28 cellular contexts compared by ENCODE assay signal in the genomic region with DNA sequence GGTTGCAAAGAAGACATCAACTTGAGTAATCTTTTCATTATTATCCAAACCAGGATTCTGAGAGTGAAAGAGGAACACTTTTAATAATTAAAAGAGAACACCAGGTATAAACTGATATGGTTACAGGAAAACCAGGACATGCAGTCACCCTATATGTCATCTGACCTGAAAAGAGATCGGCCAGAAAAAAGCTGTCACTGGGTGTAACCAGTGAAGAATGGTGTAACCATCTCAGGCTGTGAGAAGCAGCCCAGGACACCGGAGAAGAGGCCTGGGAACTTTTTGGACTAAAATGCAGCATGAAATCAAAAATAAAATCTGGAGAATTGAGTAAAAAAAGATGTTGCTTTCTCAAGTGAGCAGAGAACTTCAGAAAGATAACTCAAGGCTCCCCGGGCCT. TPM values are rescaled to one million over a fixed set of nuclear protein-coding genes. Genes with fewer than 3 reads are reported as not detected.
DNase-seq lines count a peak whose midpoint lies in the region; ATAC-seq and TF ChIP-seq lines count a peak whose summit lies in the region.
"Had no signal": no experiment of that assay in that cellular context is flagged by ENCODE, and none has a peak within 500 bp of the region (broad histone marks: within the 10 kb centered on the region; RNA-seq: fewer than 3 reads in every experiment).

No MANE protein-coding gene starts in this region.

- no CpG with 5 or more reads among the region's 3 CpGs for WGBS in trophoblast cell (ENCODE audit: extremely low coverage, insufficient coverage, insufficient read length)
- WGBS in hepatocyte (ENCODE audit: low lambda C conversion rate, missing lambda C conversion rate) = 98% methylated on average over 3 of the region's 3 CpGs

- H2AFZ ChIP-seq in ACC112 (ENCODE audit: low read length, unreplicated experiment) = peak overlapping the region; percentile 36
- H2AFZ ChIP-seq in PC-3 (ENCODE audit: low read length) = 0 out of 2 replicates have a peak overlapping the region, but pooled peaks have one; percentile 11
- no peak overlapping the region for H2AFZ ChIP-seq in trophoblast cell (ENCODE audit: insufficient read depth, low read length, poor library complexity)
- no peak overlapping the region for H2AFZ ChIP-seq in hepatocyte

- H2BK120ac ChIP-seq in trophoblast cell (ENCODE audit: insufficient read depth, low read length, poor library complexity) = peak overlapping the region; percentile 94

- H3K14ac ChIP-seq in trophoblast cell (ENCODE audit: low read length) = peak overlapping the region; percentile 81

- ATAC-seq in PC-3 (no peak), HG02623 (IDR thresholded peaks at IDR 0.05; ENCODE audit: unreplicated experiment) (no peak), GM21737 (IDR thresholded peaks at IDR 0.05; ENCODE audit: unreplicated experiment) (no peak)
- ATAC-seq: GM12878; HepG2; natural killer cell treated with Interleukin-12 subunit alpha and Interleukin-12 subunit beta and Interleukin-15 and Interleukin-18, amount 100 ng/mL, for 72 hours; stimulated activated naive B cell treated with anti-CD40 and anti-IgM and Interleukin-4, amounts not matched to agents 10 μg/mL and 1 μg/mL and 100 μg/mL, for 72 hours had no signal

- no peak overlapping the region for H3K18ac ChIP-seq in trophoblast cell (ENCODE audit: low read length)

- H4K8ac ChIP-seq in trophoblast cell (ENCODE audit: low read depth, low read length) = peak overlapping the region; percentile 51

- H2AK5ac ChIP-seq in trophoblast cell (ENCODE audit: low read length) = peak overlapping the region; percentile 93

- no peak overlapping the region for H3K4me2 ChIP-seq in PC-3 (ENCODE audit: low read length)
- H3K4me2 ChIP-seq in trophoblast cell (ENCODE audit: low read length) = no peak overlapping the region
- no peak overlapping the region for H3K4me2 ChIP-seq in hepatocyte

- no peaks in the 10 kb centered on the region for H3K36me3 ChIP-seq in ACC112 (ENCODE audit: insufficient read depth, low read length)
- no peaks in the 10 kb centered on the region for H3K36me3 ChIP-seq in PC-3 (ENCODE audit: low read depth, low read length)
- no peaks in the 10 kb centered on the region for H3K36me3 ChIP-seq in trophoblast cell (ENCODE audit: control insufficient read depth in 1 of 2, insufficient read depth in 2 of 2, low read length in 2 of 2)
- no peaks in the 10 kb centered on the region for H3K36me3 ChIP-seq in hepatocyte (replicated peaks; ENCODE audit: insufficient read depth, low read depth)
- H3K36me3 ChIP-seq: colonic mucosa, WERI-Rb-1 had no signal

- no peak overlapping the region for H3K9ac ChIP-seq in PC-3 (ENCODE audit: low read length)
- no peak overlapping the region for H3K9ac ChIP-seq in trophoblast cell (ENCODE audit: low read length)

- H3K79me1 ChIP-seq in trophoblast cell (ENCODE audit: low read length) = peaks cover 43% of the 10 kb centered on the region

- H3K23ac ChIP-seq in trophoblast cell (ENCODE audit: low read length) = no peak overlapping the region

- H3K79me2 ChIP-seq in ACC112 (ENCODE audit: control insufficient read depth, insufficient read depth, low read length, unreplicated experiment) (no peaks in the 10 kb centered on the region), PC-3 (ENCODE audit: low read length) (no peaks in the 10 kb centered on the region), trophoblast cell (ENCODE audit: control insufficient read depth, insufficient read depth, low read length, poor library complexity) (peaks cover 11% of the 10 kb centered on the region), hepatocyte (no peaks in the 10 kb centered on the region)

- peaks cover 85% of the 10 kb centered on the region for H3K4me1 ChIP-seq in ACC112 (ENCODE audit: control insufficient read depth, insufficient read depth, low read length, unreplicated experiment)
- H3K4me1 ChIP-seq in PC-3 (ENCODE audit: insufficient read depth, low read length) = peaks cover 76% of the 10 kb centered on the region
- peaks cover 17 to 28% of the 10 kb centered on the region in 2 experiments for H3K4me1 ChIP-seq in trophoblast cell (ENCODE audit: control insufficient read depth in 1 of 2, insufficient read depth in 2 of 2, low read length in 2 of 2)
- peaks cover 23% of the 10 kb centered on the region for H3K4me1 ChIP-seq in hepatocyte (ENCODE audit: insufficient read depth)
- H3K4me1 ChIP-seq: colonic mucosa had no signal

- TF ChIP-seq CTCF in PC-3 (conservative IDR thresholded peaks at IDR 0.05; ENCODE audit: low read depth, low read length) = no peak
- no peak for TF ChIP-seq CTCF in hepatocyte (IDR thresholded peaks at IDR 0.05; ENCODE audit: poor library complexity)

- H3K4ac ChIP-seq in trophoblast cell (ENCODE audit: low read depth, low read length) = peak overlapping the region; percentile 40

- CTCF ChIA-PET in PC-3 (lab: Charles Lee) = no interaction called here

- intact Hi-C loops in PC-3 (cut with micrococcal nuclease) = no loop called here

- no peak overlapping the region for H3K4me3 ChIP-seq in ACC112 (ENCODE audit: low read depth, low read length)
- H3K4me3 ChIP-seq in PC-3 (ENCODE audit: low read length) = no peak overlapping the region
- no peak overlapping the region for H3K4me3 ChIP-seq in trophoblast cell (ENCODE audit: low read depth, low read length)
- H3K4me3 ChIP-seq in hepatocyte = no peak overlapping the region
- H3K4me3 ChIP-seq: colonic mucosa, GM12878 had no signal

- no peaks in the 10 kb centered on the region for H3K27me3 ChIP-seq in ACC112 (ENCODE audit: insufficient read depth, low read length)
- H3K27me3 ChIP-seq in PC-3 (ENCODE audit: low read length) = no peaks in the 10 kb centered on the region
- H3K27me3 ChIP-seq in trophoblast cell (ENCODE audit: insufficient read depth, low read length) = no peaks in the 10 kb centered on the region
- H3K27me3 ChIP-seq in hepatocyte = no peaks in the 10 kb centered on the region
- H3K27me3 ChIP-seq: colonic mucosa had no signal

- no TSS peak for BruUV-seq in PC-3 (replicated peaks; lab: Mats Ljungman, UMichigan)

- no peaks in the 10 kb centered on the region for H3K9me3 ChIP-seq in PC-3 (ENCODE audit: low read length)
- no peaks in the 10 kb centered on the region for H3K9me3 ChIP-seq in trophoblast cell (ENCODE audit: insufficient read depth, low read depth, low read length)
- H3K9me3 ChIP-seq in hepatocyte (ENCODE audit: low read depth) = no peaks in the 10 kb centered on the region
- H3K9me3 ChIP-seq: colonic mucosa had no signal

- POLR2A ChIA-PET in PC-3 (lab: Charles Lee; ENCODE audit: unreplicated experiment) = no interaction called here

- H3K27ac ChIP-seq in ACC112 (ENCODE audit: low read depth, low read length) (peak overlapping the region; percentile 73), PC-3 (ENCODE audit: low read length) (no peak overlapping the region), epithelial cell of prostate (peak overlapping the region; percentile 55), trophoblast cell (ENCODE audit: low read depth, low read length) (peak overlapping the region; percentile 54), hepatocyte (no peak overlapping the region)
- H3K27ac ChIP-seq: colonic mucosa, WERI-Rb-1 had no signal

- no peaks in the 10 kb centered on the region for H4K20me1 ChIP-seq in PC-3 (ENCODE audit: low read length)
- H4K20me1 ChIP-seq in hepatocyte (ENCODE audit: insufficient read depth, poor library complexity, severe bottlenecking) = no peaks in the 10 kb centered on the region

- peak overlapping the region; percentile 11 for H2BK12ac ChIP-seq in trophoblast cell (ENCODE audit: low read length)

- H2BK5ac ChIP-seq in trophoblast cell (ENCODE audit: low read depth, low read length, poor library complexity) = peak overlapping the region; percentile 15

- H4K91ac ChIP-seq in trophoblast cell (ENCODE audit: low read depth, low read length) = peak overlapping the region; percentile 74

- peaks cover 10% of the 10 kb centered on the region for H3F3A ChIP-seq in PC-3 (ENCODE audit: low read length, unreplicated experiment)

- peak; percentile 1 for DNase-seq in PC-3
- DNase-seq in epithelial cell of prostate (ENCODE audit: low read depth, low spot score) = no peak
- no peak for DNase-seq in trophoblast cell
- DNase-seq in NCI-H2081 (lab: John Stamatoyannopoulos, UW) = no peak
- DNase-seq in hepatocyte (ENCODE audit: low spot score) = no peak
- DNase-seq: activated CD4-positive, alpha-beta T cell treated with anti-CD3 and anti-CD28 coated beads for 48 hours; activated CD8-positive, alpha-beta memory T cell treated with anti-CD3 and anti-CD28 coated beads for 24 hours; activated T-cell treated with anti-CD3 and anti-CD28 coated beads for 4 hours; amygdala; CD8-positive, alpha-beta memory T cell; colonic mucosa; effector CD4-positive, alpha-beta T cell; glutamatergic neuron; H9; Karpas-422; kidney; NCI-H1436 treated with DMSO at 0.1 percent for 48 hours; NCI-H526 treated with DMSO at 0.1 percent for 48 hours; stimulated activated naive B cell treated with anti-CD40 and anti-IgM and Interleukin-4, amounts not matched to agents 10 μg/mL and 1 μg/mL and 100 μg/mL, for 72 hours; T1000; WERI-Rb-1 had no signal

- no peak overlapping the region for H4K12ac ChIP-seq in trophoblast cell (ENCODE audit: low read depth, low read length)

- H3K9me2 ChIP-seq in PC-3 (replicated peaks; ENCODE audit: low read length) (no peaks in the 10 kb centered on the region), hepatocyte (replicated peaks; ENCODE audit: insufficient read depth) (no peaks in the 10 kb centered on the region)

RNA-seq across cellular contexts. Expression of gene CCDC80, which starts 10.1 kb away (rescaled TPM):
- 17.0 and 20.4 TPM in 2 replicates for total RNA-seq in PC-3 (2014; rRNA removed)
- 175 and 183 TPM in 2 replicates for polyA plus RNA-seq in trophoblast cell (2013)
- total RNA-seq in hepatocyte = 26.6 and 27.1 TPM in 2 replicates
- polyA plus RNA-seq in hepatocyte = 83.5 and 95.4 TPM in 2 replicates
- total RNA-seq: activated T-helper 2 cell treated with anti-CD3 and anti-CD28 coated beads, Interferon-gamma antibody, Interleukin-2, Interleukin-4, amounts not matched to agents 10 μg/mL and 5 μg/mL and 100 μg/mL, durations not matched to agents 14 hours and 24 hours and 36 hours; CD8-positive, alpha-beta memory T cell; HepG2 had no signal
- polyA plus RNA-seq: HepG2 had no signal

Comparison
In these comparisons a context has a peak if more than half of its experiments do, and no peak if none do; other contexts are left out.
1. H2AFZ ChIP-seq: peak in ACC112 (single experiment) and PC-3 (single experiment); none in trophoblast cell (single experiment) and hepatocyte (single experiment).
2. H3K27ac ChIP-seq: peak in ACC112 (single experiment), epithelial cell of prostate (single experiment) and trophoblast cell (single experiment); none in PC-3 (single experiment) and hepatocyte (single experiment).